8 cellular contexts compared by ENCODE assay signal in the genomic region with DNA sequence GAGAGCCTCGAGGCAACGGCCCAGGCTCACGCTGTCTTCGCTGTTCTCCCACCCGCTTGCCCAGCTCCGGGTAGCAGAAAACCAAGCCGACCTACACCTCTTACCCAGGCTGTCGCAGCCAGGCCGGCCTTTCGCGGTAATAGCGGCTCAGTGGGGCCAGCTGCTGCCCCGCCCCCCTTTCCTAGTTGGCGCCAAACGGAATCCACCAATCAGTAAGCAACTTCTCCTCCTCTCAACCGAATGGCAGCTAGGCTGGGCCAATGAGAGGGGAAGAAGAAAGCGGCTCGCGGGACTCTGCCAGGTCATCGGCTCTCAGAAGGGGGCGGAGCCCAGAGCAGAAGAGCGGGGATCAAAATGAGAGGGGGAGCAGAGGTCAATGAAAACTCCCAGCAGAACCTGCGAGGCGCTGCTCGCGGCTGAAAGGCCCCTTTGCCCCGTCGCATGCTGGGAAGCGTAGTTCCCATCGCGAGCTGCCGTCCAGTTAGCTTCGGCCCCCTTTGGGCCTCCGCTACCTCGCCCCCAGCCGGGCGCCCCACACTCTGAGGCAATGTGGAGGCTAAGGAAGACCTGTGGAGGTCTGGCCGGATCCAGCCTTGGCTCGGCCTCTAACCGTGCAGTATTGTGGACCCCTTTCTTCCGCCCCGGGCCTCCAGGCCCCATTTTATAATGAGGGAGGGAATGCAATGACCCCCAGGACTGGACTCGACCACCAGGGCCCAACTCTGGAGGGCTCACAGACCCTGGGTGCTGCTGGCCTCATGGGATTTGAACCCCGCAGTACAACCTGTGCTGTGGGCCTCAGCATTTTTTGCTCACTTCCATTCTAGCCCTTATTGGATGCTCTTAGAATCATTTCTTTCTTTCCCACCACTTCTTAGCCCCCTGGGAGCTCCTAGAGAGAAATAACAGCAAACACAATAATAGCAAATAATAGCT. TPM values are rescaled to one million over a fixed set of nuclear protein-coding genes. Genes with fewer than 3 reads are reported as not detected.
A peak's percentile ranks its signal among the peaks of the same experiment; 100 is the strongest.
DNase-seq lines count a peak whose midpoint lies in the region; ATAC-seq and TF ChIP-seq lines count a peak whose summit lies in the region.

TSS of gene CDC25A (minus strand) at position 152 of the 936 bp plus-strand sequence. CDS start 470 bp downstream, outside the sequence.

- peaks cover 16% of the 10 kb centered on the region for H3K27me3 Mint-ChIP-seq in central memory CD8-positive, alpha-beta T cell

- peak within 1 kb of the TSS; percentile 16 to 84 (median 74) for H3K27ac ChIP-seq in spleen

- H3K4me1 Mint-ChIP-seq in central memory CD8-positive, alpha-beta T cell = peaks cover 14% of the 10 kb centered on the region

- intact Hi-C loops in spleen (cut with DNase I; ENCODE audit: low total_unique reads) = no loop called here

- peak in 2 of 11 experiments; percentile 39 to 45 for TF ChIP-seq CTCF in spleen (IDR thresholded peaks at IDR 0.05 in 8 of 11, conservative IDR thresholded peaks at IDR 0.05 in 3 of 11)

- ATAC-seq in GM19023 (IDR thresholded peaks at IDR 0.05; ENCODE audit: unreplicated experiment) = peak; percentile 93
- ATAC-seq in HG03280 (IDR thresholded peaks at IDR 0.05; ENCODE audit: unreplicated experiment) = peak; percentile 96
- peak; percentile 99 for ATAC-seq in central memory CD8-positive, alpha-beta T cell (replicated peaks; ENCODE audit: extremely low read depth, poor library complexity, severe bottlenecking)

- H3K36me3 Mint-ChIP-seq in central memory CD8-positive, alpha-beta T cell (ENCODE audit: insufficient read depth) = peaks cover 2% of the 10 kb centered on the region

- peak within 1 kb of the TSS; percentile 84 for H3K27ac Mint-ChIP-seq in central memory CD8-positive, alpha-beta T cell (ENCODE audit: low read depth)

- no peak for TF ChIP-seq POLR2A in spleen (IDR thresholded peaks at IDR 0.05)

- H3K9me3 ChIP-seq in spleen = no peaks in the 10 kb centered on the region

- H3K4me3 ChIP-seq in spleen = peak within 1 kb of the TSS; percentile 82 to 99 (median 96)

- H3K4me1 ChIP-seq in spleen = peaks cover 9 to 35% (median 21%) of the 10 kb centered on the region in 6 donors

- H3K4me3 Mint-ChIP-seq in central memory CD8-positive, alpha-beta T cell = peak within 1 kb of the TSS; percentile 95

- peaks cover 0 to 18% (median 0%) of the 10 kb centered on the region in 6 donors for H3K36me3 ChIP-seq in spleen

- H3K9me3 Mint-ChIP-seq in central memory CD8-positive, alpha-beta T cell = no peaks in the 10 kb centered on the region

- 7 to 9% (median 8%) methylated on average over 36 to 44 of the region's 44 CpGs for WGBS in spleen, 5 donors

- H3K27me3 ChIP-seq in spleen (replicated peaks in 1 of 7) = peaks cover 0 to 12% (median 0%) of the 10 kb centered on the region in 7 donors

- DNase-seq in AG08396 (ENCODE audit: low spot score) = peak; percentile 99
- peak; percentile 93 for DNase-seq in NCI-H345 treated with DMSO at 0.1 percent for 48 hours (lab: John Stamatoyannopoulos, UW; ENCODE audit: unreplicated experiment)
- peak; percentile 69 to 87 (median 82) for DNase-seq in activated CD4-positive, CD25-positive, alpha-beta regulatory T cell (lab: John Stamatoyannopoulos, UW)
- peak; percentile 79 to 91 for DNase-seq in central memory CD8-positive, alpha-beta T cell (ENCODE audit: low spot score in 2 of 2)
- peak; percentile 98 for DNase-seq in inferior parietal cortex (ENCODE audit: extremely low spot score)
- peak; percentile 97 for DNase-seq in spleen

RNA-seq across cellular contexts. Expression of gene CDC25A, which starts in this region (rescaled TPM):
- 1 to 10 TPM; 1.7 to 8.1 (median 3.6) TPM for total RNA-seq in spleen
- 1 to 10 TPM in 2 of 3 donors, under 1 TPM in 1; 0.65 to 2.3 (median 1.8) TPM for polyA plus RNA-seq in spleen

Comparison
In these comparisons a context has a peak if more than half of its experiments do, and no peak if none do; other contexts are left out.
1. Peak in every context shown above with its lines: DNase-seq, ATAC-seq, H3K4me3 ChIP-seq and H3K27ac ChIP-seq.